Comparison of ENCODE assay signal across 15 cellular contexts in genomic region chr1:52288286-52288685, GRCh38.
A peak's percentile ranks its signal among the peaks of the same experiment; 100 is the strongest.
DNase-seq lines count a peak whose midpoint lies in the region; ATAC-seq and TF ChIP-seq lines count a peak whose summit lies in the region.
"Had no signal": no experiment of that assay in that cellular context is flagged by ENCODE, and none has a peak within 500 bp of the region (broad histone marks: within the 10 kb centered on the region; RNA-seq: fewer than 3 reads in every experiment).

No MANE protein-coding gene starts in this region.

- no peak for TF ChIP-seq RAD21 in Ishikawa (IDR thresholded peaks at IDR 0.05; ENCODE audit: low read depth)

- no peak overlapping the region for H3K4me3 ChIP-seq in cardiac fibroblast (replicated peaks in 1 of 2; ENCODE audit: low read depth in 2 of 2, low read length in 2 of 2)
- H3K4me3 ChIP-seq: SJSA1 had no signal

- no peak for TF ChIP-seq EP300 in Ishikawa (IDR thresholded peaks at IDR 0.05; ENCODE audit: borderline replicate concordance)

- TF ChIP-seq CTCF in cardiac fibroblast (IDR thresholded peaks at IDR 0.05; ENCODE audit: low read depth, low read length): no peak

- ATAC-seq in GM18858 (IDR thresholded peaks at IDR 0.05; ENCODE audit: unreplicated experiment): no peak
- ATAC-seq: right cardiac atrium; stimulated activated effector memory CD8-positive, alpha-beta T cell treated with anti-CD3 and anti-CD28 coated beads, Interleukin-12 subunit alpha, Interleukin-12 subunit beta, amount 100 ng/mL, for 72 hours had no signal

- DNase-seq in GM03348 (ENCODE audit: low spot score) (peak; percentile 17), cardiac fibroblast (ENCODE audit: low read depth in 2 of 2) (peak; percentile 27 to 79), non-pigmented ciliary epithelial cell (ENCODE audit: low read depth) (peak; percentile 43), NCI-H2196 (lab: John Stamatoyannopoulos, UW; ENCODE audit: unreplicated experiment) (no peak), NCI-H1105 (lab: John Stamatoyannopoulos, UW) (no peak)
- DNase-seq: activated naive CD4-positive, alpha-beta T cell; CD4-positive, CD25-positive, alpha-beta regulatory T cell; cerebellar nuclear complex; NCI-H2081; right cardiac atrium; stimulated activated CD4-positive, alpha-beta T cell treated with anti-CD3 and anti-CD28 coated beads, Interleukin-4, amount 100 ng/mL, for 4 hours had no signal

TF ChIP-seq in Ishikawa, 13 proteins besides CTCF, POLR2A, EP300 and RAD21:
- TF ChIP-seq, protein P1, sequence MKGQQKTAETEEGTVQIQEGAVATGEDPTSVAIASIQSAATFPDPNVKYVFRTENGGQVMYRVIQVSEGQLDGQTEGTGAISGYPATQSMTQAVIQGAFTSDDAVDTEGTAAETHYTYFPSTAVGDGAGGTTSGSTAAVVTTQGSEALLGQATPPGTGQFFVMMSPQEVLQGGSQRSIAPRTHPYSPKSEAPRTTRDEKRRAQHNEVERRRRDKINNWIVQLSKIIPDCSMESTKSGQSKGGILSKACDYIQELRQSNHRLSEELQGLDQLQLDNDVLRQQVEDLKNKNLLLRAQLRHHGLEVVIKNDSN (IDR thresholded peaks at IDR 0.05): peak; percentile 51; the same call in 1 of the 2 replicates
- TF ChIP-seq CREB1 (IDR thresholded peaks at IDR 0.05; ENCODE audit: low read depth): no peak

Comparison
In these comparisons a context has a peak if more than half of its experiments do, and no peak if none do; other contexts are left out.
1. DNase-seq: peak in GM03348 (single experiment), cardiac fibroblast (2 of 2) and non-pigmented ciliary epithelial cell (single experiment); none in NCI-H2196 (single experiment) and NCI-H1105 (single experiment).